24 cellular contexts compared by ENCODE assay signal in genomic region chr5:98902733-98903132, GRCh38. TPM values are rescaled to one million over a fixed set of nuclear protein-coding genes. Genes with fewer than 3 reads are reported as not detected.
DNase-seq lines count a peak whose midpoint lies in the region; ATAC-seq, FAIRE-seq and TF ChIP-seq lines count a peak whose summit lies in the region.
"Had no signal": no experiment of that assay in that cellular context is flagged by ENCODE, and none has a peak within 500 bp of the region (broad histone marks: within the 10 kb centered on the region; RNA-seq: fewer than 3 reads in every experiment).

No MANE protein-coding gene starts in this region.

- no CpG with 5 or more reads among the region's 1 CpG for WGBS in mesenchymal stem cell

- H2BK120ac ChIP-seq in mesenchymal stem cell (ENCODE audit: low read depth, low read length), result no peak overlapping the region

- H4K91ac ChIP-seq in mesenchymal stem cell (ENCODE audit: low read length), result no peak overlapping the region

- POLR2A ChIA-PET in PC-9 (lab: Charles Lee; ENCODE audit: unreplicated experiment), result no interaction called here

- peaks cover 29% of the 10 kb centered on the region; the same call in 1 of the 2 replicates for H3F3A ChIP-seq in PC-9 (ENCODE audit: insufficient read depth, low read depth)

- H2AK5ac ChIP-seq in mesenchymal stem cell (ENCODE audit: low read length, severe bottlenecking), result no peak overlapping the region

- H3K23ac ChIP-seq in mesenchymal stem cell (ENCODE audit: low read length in 2 of 2), result no peak overlapping the region

- H3K36me3 ChIP-seq in mesenchymal stem cell (ENCODE audit: control insufficient read depth in 1 of 2, insufficient read depth in 2 of 2, low read depth in 1 of 2, low read length in 2 of 2) (peaks cover 8 to 67% of the 10 kb centered on the region in 2 experiments), PC-9 (ENCODE audit: low read depth) (peaks cover 62% of the 10 kb centered on the region)

- peaks cover 28% of the 10 kb centered on the region for H4K20me1 ChIP-seq in PC-9 (ENCODE audit: insufficient read depth)

- H2BK12ac ChIP-seq in mesenchymal stem cell (ENCODE audit: low read length in 2 of 2), result no peak overlapping the region

- H3K27ac ChIP-seq in mesenchymal stem cell (ENCODE audit: low read length, poor library complexity, severe bottlenecking), result no peak overlapping the region
- no peak overlapping the region for H3K27ac ChIP-seq in PC-9
- H3K27ac ChIP-seq: neural progenitor cell, vagina had no signal

- H3K14ac ChIP-seq in mesenchymal stem cell (ENCODE audit: low read length in 2 of 2), result no peak overlapping the region

- H2BK15ac ChIP-seq in mesenchymal stem cell (ENCODE audit: low read depth, poor library complexity, severe bottlenecking), result no peak overlapping the region

- CTCF ChIA-PET in PC-9 (lab: Charles Lee), result no interaction called here

- DNase-seq in AG10803 (ENCODE audit: low read depth) (peak; percentile 24), RCC 7860 (ENCODE audit: low spot score) (no peak), choroid plexus epithelial cell (ENCODE audit: low read depth) (peak; percentile 65), mesenchymal stem cell (peak; percentile 58), NCI-H187 treated with DMSO at 0.1 percent for 48 hours (lab: John Stamatoyannopoulos, UW) (no peak), PC-9 (no peak), NCI-H2227 treated with DMSO at 0.1 percent for 48 hours (lab: John Stamatoyannopoulos, UW) (no peak)
- DNase-seq: activated CD4-positive, alpha-beta T cell treated with anti-CD3 and anti-CD28 coated beads, Interleukin-2, amount 50 U/mL, for 1 hour; activated naive CD8-positive, alpha-beta T cell treated with anti-CD3 and anti-CD28 coated beads for 36 hours; activated T-cell treated with anti-CD3 and anti-CD28 coated beads, Interleukin-2, amount 50 U/mL, for 24 hours; Calu3; cerebellar nuclear complex; head of caudate nucleus; MM.1S; NCI-H2029; NCI-H526; retina had no signal

- H3K4me1 ChIP-seq in mesenchymal stem cell (ENCODE audit: control insufficient read depth, insufficient read depth, low read depth, low read length), result peaks cover 2% of the 10 kb centered on the region
- 0 out of 2 replicates have a peak, but pooled peaks cover 6% of the 10 kb centered on the region for H3K4me1 ChIP-seq in PC-9 (replicated peaks; ENCODE audit: insufficient read depth)
- H3K4me1 ChIP-seq: neural progenitor cell, vagina had no signal

- H3K79me2 ChIP-seq in PC-9 (ENCODE audit: low read depth), result peaks cover 46% of the 10 kb centered on the region

- H3K4me2 ChIP-seq in mesenchymal stem cell (ENCODE audit: low read length, poor library complexity, severe bottlenecking), result no peak overlapping the region
- no peak overlapping the region for H3K4me2 ChIP-seq in PC-9
- H3K4me2 ChIP-seq: neural progenitor cell had no signal

- peak; percentile 32 for FAIRE-seq in RCC 7860 (lab: Jason Lieb, UNC)
- FAIRE-seq: G401.6, GM12891, H1, keratinocyte had no signal

- no peak overlapping the region for H3K18ac ChIP-seq in mesenchymal stem cell (ENCODE audit: low read depth in 1 of 2, low read length in 2 of 2)

- no peaks in the 10 kb centered on the region for H3K9me3 ChIP-seq in mesenchymal stem cell (ENCODE audit: control insufficient read depth, low read length)
- no peaks in the 10 kb centered on the region for H3K9me3 ChIP-seq in PC-9 (ENCODE audit: insufficient read depth, low read depth)
- H3K9me3 ChIP-seq: vagina had no signal

- H3K9ac ChIP-seq in mesenchymal stem cell (ENCODE audit: low read length), result peak overlapping the region; percentile 59
- H3K9ac ChIP-seq: neural progenitor cell had no signal

- no peak for TF ChIP-seq CTCF in AG10803 (conservative IDR thresholded peaks at IDR 0.05; ENCODE audit: low read length)
- no peak for TF ChIP-seq CTCF in choroid plexus epithelial cell (conservative IDR thresholded peaks at IDR 0.05; ENCODE audit: low read depth, low read length)
- TF ChIP-seq CTCF in PC-9 (conservative IDR thresholded peaks at IDR 0.05), result no peak

- no peak overlapping the region for H4K8ac ChIP-seq in mesenchymal stem cell (ENCODE audit: low read length)

- peaks cover 3% of the 10 kb centered on the region for H3K79me1 ChIP-seq in mesenchymal stem cell (replicated peaks; ENCODE audit: low read length, poor library complexity, severe bottlenecking)

- intact Hi-C loops in PC-9 (cut with micrococcal nuclease; ENCODE audit: unreplicated experiment), result no loop called here

- no peak overlapping the region for H3K4ac ChIP-seq in mesenchymal stem cell (ENCODE audit: low read depth in 1 of 2, low read length in 2 of 2)

- no TSS peak for BruUV-seq in PC-9 (replicated peaks; lab: Mats Ljungman, UMichigan)

- H3K4me3 ChIP-seq in AG10803 (ENCODE audit: low read length) (no peak overlapping the region), choroid plexus epithelial cell (ENCODE audit: low read depth, low read length) (no peak overlapping the region), mesenchymal stem cell (ENCODE audit: insufficient read depth in 1 of 2, low read depth in 1 of 2, low read length in 2 of 2) (no peak overlapping the region), PC-9 (no peak overlapping the region)
- H3K4me3 ChIP-seq: neural progenitor cell, vagina had no signal

- no peak overlapping the region for H2BK5ac ChIP-seq in mesenchymal stem cell (ENCODE audit: low read depth, low read length, poor library complexity, severe bottlenecking)

- no peaks in the 10 kb centered on the region for H3K9me2 ChIP-seq in PC-9 (ENCODE audit: insufficient read depth)

- no peak for ATAC-seq in HG03025 (IDR thresholded peaks at IDR 0.05; ENCODE audit: low FRiP score, unreplicated experiment)

- H3K27me3 ChIP-seq in mesenchymal stem cell (ENCODE audit: control insufficient read depth in 1 of 2, insufficient read depth in 1 of 2, low read length in 2 of 2), result no peaks in the 10 kb centered on the region
- H3K27me3 ChIP-seq in PC-9 (ENCODE audit: insufficient read depth, low read depth), result no peaks in the 10 kb centered on the region
- H3K27me3 ChIP-seq: neural progenitor cell, vagina had no signal

- H2AFZ ChIP-seq in mesenchymal stem cell (ENCODE audit: low read depth, low read length) (no peak overlapping the region), PC-9 (no peak overlapping the region)
- H2AFZ ChIP-seq: neural progenitor cell had no signal

RNA-seq across cellular contexts. Expression of gene CHD1, which starts 26.1 kb away (rescaled TPM):
- polyA plus RNA-seq in mesenchymal stem cell (2013, experiment 1 of 2), result 18.1 TPM
- 18.2 TPM for polyA plus RNA-seq in mesenchymal stem cell (2013, experiment 2 of 2)
- 23.3 and 30.5 TPM in 2 replicates for total RNA-seq in PC-9 (2021)

Comparison
In these comparisons a context has a peak if more than half of its experiments do, and no peak if none do; other contexts are left out.
1. DNase-seq: peak in AG10803 (single experiment), choroid plexus epithelial cell (single experiment) and mesenchymal stem cell (single experiment); none in RCC 7860 (single experiment), NCI-H187 treated with DMSO at 0.1 percent for 48 hours (single experiment), PC-9 (0 of 2) and NCI-H2227 treated with DMSO at 0.1 percent for 48 hours (single experiment).